20 cellular contexts compared by ENCODE assay signal in genomic region chr16:56362057-56362655, GRCh38.
DNase-seq lines count a peak whose midpoint lies in the region; TF ChIP-seq lines count a peak whose summit lies in the region.
"Had no signal": no experiment of that assay in that cellular context is flagged by ENCODE, and none has a peak within 500 bp of the region (broad histone marks: within the 10 kb centered on the region; RNA-seq: fewer than 3 reads in every experiment).

No MANE protein-coding gene starts in this region.

- no peak overlapping the region for H2BK15ac ChIP-seq in mesenchymal stem cell (ENCODE audit: low read depth, poor library complexity, severe bottlenecking)

- no peaks in the 10 kb centered on the region for H3K27me3 Mint-ChIP-seq in Caco-2 (ENCODE audit: insufficient read depth, unreplicated experiment)
- no peaks in the 10 kb centered on the region for H3K27me3 Mint-ChIP-seq in activated T-helper 1 cell treated with anti-CD3 and anti-CD28 coated beads, Interleukin-12 subunit alpha, Interleukin-12 subunit beta, Interleukin-2, Interleukin-4 antibody, amounts not matched to agents 30 ng/mL and 10 ng/mL and 1 ng/mL, durations not matched to agents 14 hours and 24 hours and 36 hours (ENCODE audit: insufficient read depth)
- peaks cover 5% of the 10 kb centered on the region for H3K27me3 Mint-ChIP-seq in nephron progenitor cell (ENCODE audit: low read depth, poor library complexity)
- H3K27me3 Mint-ChIP-seq: CD4-positive, CD25-positive, alpha-beta regulatory T cell had no signal

- no peak overlapping the region for H3K23ac ChIP-seq in mesenchymal stem cell (ENCODE audit: low read length in 2 of 2)

- no peak for TF ChIP-seq CTCF in Caco-2 (IDR thresholded peaks at IDR 0.05; ENCODE audit: insufficient read depth in 1 of 2, low read depth in 1 of 2, low read length in 1 of 2, severe bottlenecking in 1 of 2, unreplicated experiment in 1 of 2)
- TF ChIP-seq CTCF in nephron progenitor cell (IDR thresholded peaks at IDR 0.05), result no peak

- no peaks in the 10 kb centered on the region for H3K4me1 Mint-ChIP-seq in Caco-2 (ENCODE audit: low read depth, unreplicated experiment)
- peaks cover 25% of the 10 kb centered on the region for H3K4me1 Mint-ChIP-seq in activated T-helper 1 cell treated with anti-CD3 and anti-CD28 coated beads, Interleukin-12 subunit alpha, Interleukin-12 subunit beta, Interleukin-2, Interleukin-4 antibody, amounts not matched to agents 30 ng/mL and 10 ng/mL and 1 ng/mL, durations not matched to agents 14 hours and 24 hours and 36 hours (ENCODE audit: low read depth)
- peaks cover 42% of the 10 kb centered on the region for H3K4me1 Mint-ChIP-seq in nephron progenitor cell

- no peak overlapping the region for H3K14ac ChIP-seq in mesenchymal stem cell (ENCODE audit: low read length in 2 of 2)

- H3K4me3 ChIP-seq in Caco-2 (ENCODE audit: low read depth, low read length) (no peak overlapping the region), mesenchymal stem cell (ENCODE audit: insufficient read depth in 1 of 2, low read depth in 1 of 2, low read length in 2 of 2) (no peak overlapping the region)

- POLR2A ChIA-PET in Caco-2 (lab: Charles Lee), result no interaction called here

- no peak overlapping the region for H4K8ac ChIP-seq in mesenchymal stem cell (ENCODE audit: low read length)

- H3K4me2 ChIP-seq in mesenchymal stem cell (ENCODE audit: low read length, poor library complexity, severe bottlenecking), result no peak overlapping the region

- H3K4me3 Mint-ChIP-seq in Caco-2 (ENCODE audit: unreplicated experiment), result no peak overlapping the region
- no peak overlapping the region for H3K4me3 Mint-ChIP-seq in activated T-helper 1 cell treated with anti-CD3 and anti-CD28 coated beads, Interleukin-12 subunit alpha, Interleukin-12 subunit beta, Interleukin-2, Interleukin-4 antibody, amounts not matched to agents 30 ng/mL and 10 ng/mL and 1 ng/mL, durations not matched to agents 14 hours and 24 hours and 36 hours
- H3K4me3 Mint-ChIP-seq in nephron progenitor cell, result no peak overlapping the region
- H3K4me3 Mint-ChIP-seq: CD4-positive, CD25-positive, alpha-beta regulatory T cell had no signal

- peaks cover 25% of the 10 kb centered on the region for H3K79me1 ChIP-seq in mesenchymal stem cell (replicated peaks; ENCODE audit: low read length, poor library complexity, severe bottlenecking)

- H3K27me3 ChIP-seq in Caco-2 (replicated peaks; ENCODE audit: control insufficient read depth, insufficient read depth, low read length) (no peaks in the 10 kb centered on the region), mesenchymal stem cell (ENCODE audit: control insufficient read depth in 1 of 2, insufficient read depth in 1 of 2, low read length in 2 of 2) (no peaks in the 10 kb centered on the region)

- H3K36me3 ChIP-seq in Caco-2 (ENCODE audit: control insufficient read depth, insufficient read depth, low read length) (peaks cover 1% of the 10 kb centered on the region), mesenchymal stem cell (ENCODE audit: control insufficient read depth in 1 of 2, insufficient read depth in 2 of 2, low read depth in 1 of 2, low read length in 2 of 2) (peaks cover 54 to 65% of the 10 kb centered on the region in 2 experiments)

- H4K91ac ChIP-seq in mesenchymal stem cell (ENCODE audit: low read length), result no peak overlapping the region

- no peak overlapping the region for H3K9ac ChIP-seq in mesenchymal stem cell (ENCODE audit: low read length)

- intact Hi-C loops in Caco-2 (cut with micrococcal nuclease; ENCODE audit: unreplicated experiment), result no loop called here
- intact Hi-C loops in activated T-helper 1 cell treated with anti-CD3 and anti-CD28 coated beads, Interleukin-12 subunit alpha, Interleukin-12 subunit beta, Interleukin-2, Interleukin-4 antibody, amounts not matched to agents 30 ng/mL and 10 ng/mL and 1 ng/mL, durations not matched to agents 14 hours and 24 hours and 36 hours (cut with micrococcal nuclease), result no loop called here

- H3K4ac ChIP-seq in mesenchymal stem cell (ENCODE audit: low read depth in 1 of 2, low read length in 2 of 2), result no peak overlapping the region

- H2BK5ac ChIP-seq in mesenchymal stem cell (ENCODE audit: low read depth, low read length, poor library complexity, severe bottlenecking), result no peak overlapping the region

- no peak overlapping the region for H2AFZ ChIP-seq in mesenchymal stem cell (ENCODE audit: low read depth, low read length)

- H2BK120ac ChIP-seq in mesenchymal stem cell (ENCODE audit: low read depth, low read length), result no peak overlapping the region

- no peaks in the 10 kb centered on the region for H3K4me1 ChIP-seq in Caco-2
- peaks cover 14% of the 10 kb centered on the region for H3K4me1 ChIP-seq in mesenchymal stem cell (ENCODE audit: control insufficient read depth, insufficient read depth, low read depth, low read length)

- H3K27ac Mint-ChIP-seq in Caco-2 (ENCODE audit: unreplicated experiment) (no peak overlapping the region), nephron progenitor cell (peak overlapping the region; percentile 58)
- H3K27ac Mint-ChIP-seq in activated T-helper 1 cell treated with anti-CD3 and anti-CD28 coated beads, Interleukin-12 subunit alpha, Interleukin-12 subunit beta, Interleukin-2, Interleukin-4 antibody, amounts not matched to agents 30 ng/mL and 10 ng/mL and 1 ng/mL, durations not matched to agents 14 hours and 24 hours and 36 hours, result peak overlapping the region; percentile 42
- H3K27ac Mint-ChIP-seq: activated T-helper 2 cell treated with anti-CD3 and anti-CD28 coated beads, Interferon-gamma antibody, Interleukin-2, Interleukin-4, amounts not matched to agents 10 μg/mL and 5 μg/mL and 100 μg/mL, durations not matched to agents 14 hours and 24 hours and 36 hours had no signal

- H3K36me3 Mint-ChIP-seq in Caco-2 (ENCODE audit: insufficient read depth, unreplicated experiment), result peaks cover 20% of the 10 kb centered on the region
- peaks cover 3% of the 10 kb centered on the region for H3K36me3 Mint-ChIP-seq in activated T-helper 1 cell treated with anti-CD3 and anti-CD28 coated beads, Interleukin-12 subunit alpha, Interleukin-12 subunit beta, Interleukin-2, Interleukin-4 antibody, amounts not matched to agents 30 ng/mL and 10 ng/mL and 1 ng/mL, durations not matched to agents 14 hours and 24 hours and 36 hours (ENCODE audit: low read depth)
- peaks cover 48% of the 10 kb centered on the region for H3K36me3 Mint-ChIP-seq in nephron progenitor cell (ENCODE audit: low read depth)

- TSS peak; percentile 58 for BruUV-seq in Caco-2 (replicated peaks; lab: Mats Ljungman, UMichigan)

- H3K27ac ChIP-seq in mesenchymal stem cell (ENCODE audit: low read length, poor library complexity, severe bottlenecking), result no peak overlapping the region

- WGBS in mesenchymal stem cell, result 94% methylated on average over 11 of the region's 15 CpGs

- H3K18ac ChIP-seq in mesenchymal stem cell (ENCODE audit: low read depth in 1 of 2, low read length in 2 of 2), result no peak overlapping the region

- DNase-seq in Caco-2, result no peak
- peak; percentile 12 for DNase-seq in D341Med (ENCODE audit: low spot score)
- DNase-seq in activated T-helper 1 cell treated with anti-CD3 and anti-CD28 coated beads, Interleukin-12 subunit alpha, Interleukin-12 subunit beta, Interleukin-2, Interleukin-4 antibody, amounts not matched to agents 30 ng/mL and 10 ng/mL and 1 ng/mL, durations not matched to agents 14 hours and 24 hours and 36 hours (ENCODE audit: low spot score), result no peak
- no peak for DNase-seq in nephron progenitor cell
- DNase-seq in germinal center (ENCODE audit: low spot score), result no peak
- no peak for DNase-seq in GF-D8 (lab: John Stamatoyannopoulos, UW)
- DNase-seq in mesenchymal stem cell, result no peak
- DNase-seq: CD4-positive, CD25-positive, alpha-beta regulatory T cell; GDM1; mesendoderm; NCI-H1092; NCI-H187; NCI-H524 treated with DMSO at 0.1 percent for 48 hours; NK-92 treated with Interleukin-12 subunit alpha and Interleukin-12 subunit beta, amount 100 ng/mL, for 24 hours; retina; SHP77 treated with DMSO at 0.1 percent for 48 hours; stimulated activated CD4-positive, alpha-beta T cell treated with anti-CD3 and anti-CD28 coated beads, Interleukin-12 subunit alpha, Interleukin-12 subunit beta, amount 100 ng/mL, for 4 hours; stimulated activated CD4-positive, alpha-beta T cell treated with anti-CD3 and anti-CD28 coated beads, Interleukin-4, amount 100 ng/mL, for 4 hours; trophoblast cell had no signal

- no peak overlapping the region for H2AK5ac ChIP-seq in mesenchymal stem cell (ENCODE audit: low read length, severe bottlenecking)

- no peak overlapping the region for H2BK12ac ChIP-seq in mesenchymal stem cell (ENCODE audit: low read length in 2 of 2)

- H3K9me3 Mint-ChIP-seq in Caco-2 (ENCODE audit: unreplicated experiment), result no peaks in the 10 kb centered on the region
- H3K9me3 Mint-ChIP-seq in activated T-helper 1 cell treated with anti-CD3 and anti-CD28 coated beads, Interleukin-12 subunit alpha, Interleukin-12 subunit beta, Interleukin-2, Interleukin-4 antibody, amounts not matched to agents 30 ng/mL and 10 ng/mL and 1 ng/mL, durations not matched to agents 14 hours and 24 hours and 36 hours, result no peaks in the 10 kb centered on the region
- no peaks in the 10 kb centered on the region for H3K9me3 Mint-ChIP-seq in nephron progenitor cell
- H3K9me3 Mint-ChIP-seq: activated T-helper 2 cell treated with anti-CD3 and anti-CD28 coated beads, Interferon-gamma antibody, Interleukin-2, Interleukin-4, amounts not matched to agents 10 μg/mL and 5 μg/mL and 100 μg/mL, durations not matched to agents 14 hours and 24 hours and 36 hours; CD4-positive, CD25-positive, alpha-beta regulatory T cell had no signal

- CTCF ChIA-PET in Caco-2 (lab: Charles Lee), result no interaction called here

- H3K9me3 ChIP-seq in Caco-2 (no peaks in the 10 kb centered on the region), mesenchymal stem cell (ENCODE audit: control insufficient read depth, low read length) (no peaks in the 10 kb centered on the region)
